In the genomic region with DNA sequence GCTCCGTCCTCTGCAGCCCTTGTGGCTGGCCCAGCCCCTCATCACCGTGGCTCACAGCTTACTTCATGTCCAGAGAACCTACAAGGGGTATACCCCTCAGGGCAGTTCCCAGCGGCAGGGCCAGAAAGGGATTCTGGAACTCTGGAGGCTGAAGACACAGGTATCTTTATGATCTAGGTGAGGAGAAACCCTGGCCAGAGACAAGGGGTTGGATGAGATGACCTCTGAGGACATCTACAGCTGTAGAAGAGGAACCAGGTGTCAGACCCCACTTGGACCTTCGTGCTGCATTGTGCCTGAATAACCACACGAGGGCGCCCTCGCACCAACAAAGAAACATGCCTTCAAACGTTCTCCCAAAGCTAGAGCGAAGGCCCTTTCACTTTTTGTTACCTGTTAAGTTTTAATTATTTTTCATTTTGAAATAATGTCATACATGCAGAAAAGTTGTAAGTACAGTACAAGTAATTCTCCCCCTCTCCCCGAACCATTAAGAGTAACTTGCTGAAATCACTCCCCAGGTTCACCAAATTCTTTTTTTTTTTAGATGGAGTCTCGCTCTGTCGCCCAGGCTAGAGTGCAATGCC, we compare ENCODE assay signal across 8 cellular contexts.
DNase-seq lines count a peak whose midpoint lies in the region; ATAC-seq and TF ChIP-seq lines count a peak whose summit lies in the region.

No MANE protein-coding gene starts in this region.

- no peak overlapping the region for H3K4me3 ChIP-seq in CD4-positive, CD25-positive, alpha-beta regulatory T cell (ENCODE audit: low read depth, low read length)
- no peak overlapping the region for H3K4me3 ChIP-seq in esophagus squamous epithelium

- H3K4me1 Mint-ChIP-seq in CD4-positive, CD25-positive, alpha-beta regulatory T cell = peaks cover 0 to 10% (median 5%) of the 10 kb centered on the region in 4 donors
- peaks cover 3% of the 10 kb centered on the region for H3K4me1 Mint-ChIP-seq in nephron
- peaks cover 17% of the 10 kb centered on the region for H3K4me1 Mint-ChIP-seq in stimulated activated naive CD8-positive, alpha-beta T cell treated with anti-CD3 and anti-CD28 coated beads, Interleukin-15, amount 100 ng/mL, for 72 hours

- H3K36me3 Mint-ChIP-seq in CD4-positive, CD25-positive, alpha-beta regulatory T cell = no peaks in the 10 kb centered on the region
- H3K36me3 Mint-ChIP-seq in nephron (ENCODE audit: low read depth) = no peaks in the 10 kb centered on the region

- H3K4me3 Mint-ChIP-seq in CD4-positive, CD25-positive, alpha-beta regulatory T cell = no peak overlapping the region
- no peak overlapping the region for H3K4me3 Mint-ChIP-seq in nephron
- H3K4me3 Mint-ChIP-seq in stimulated activated naive CD8-positive, alpha-beta T cell treated with anti-CD3 and anti-CD28 coated beads, Interleukin-15, amount 100 ng/mL, for 72 hours = no peak overlapping the region

- H3K4me1 ChIP-seq in CD4-positive, CD25-positive, alpha-beta regulatory T cell (ENCODE audit: control insufficient read depth, insufficient read depth, low read length, poor library complexity, severe bottlenecking) = no peaks in the 10 kb centered on the region
- H3K4me1 ChIP-seq in esophagus squamous epithelium = peaks cover 0 to 32% (median 9%) of the 10 kb centered on the region in 3 donors

- WGBS in esophagus squamous epithelium, 2 donors = 25% methylated on average over 9 to 12 of the region's 12 CpGs

- H3K9me3 Mint-ChIP-seq in CD4-positive, CD25-positive, alpha-beta regulatory T cell = no peaks in the 10 kb centered on the region
- no peaks in the 10 kb centered on the region for H3K9me3 Mint-ChIP-seq in nephron
- H3K9me3 Mint-ChIP-seq in stimulated activated naive CD8-positive, alpha-beta T cell treated with anti-CD3 and anti-CD28 coated beads, Interleukin-15, amount 100 ng/mL, for 72 hours = no peaks in the 10 kb centered on the region

- ATAC-seq in CD4-positive, CD25-positive, alpha-beta regulatory T cell (ENCODE audit: low read depth in 2 of 2) = peak; percentile 65 to 78
- peak; percentile 68 for ATAC-seq in stimulated activated naive CD8-positive, alpha-beta T cell treated with anti-CD3 and anti-CD28 coated beads, Interleukin-15, amount 100 ng/mL, for 72 hours
- no peak for ATAC-seq in HG03520 (IDR thresholded peaks at IDR 0.05; ENCODE audit: unreplicated experiment)

- peak; percentile 89 to 95 (median 94) for TF ChIP-seq CTCF in esophagus squamous epithelium (IDR thresholded peaks at IDR 0.05)
- peak; percentile 94 to 97 (median 95) for TF ChIP-seq CTCF in nephron (IDR thresholded peaks at IDR 0.05; ENCODE audit: unreplicated experiment in 3 of 3)

- TF ChIP-seq POLR2A in esophagus squamous epithelium (IDR thresholded peaks at IDR 0.05) = no peak

- peaks cover 3% of the 10 kb centered on the region for H3K27me3 ChIP-seq in CD4-positive, CD25-positive, alpha-beta regulatory T cell (ENCODE audit: control insufficient read depth, insufficient read depth, low read length)
- H3K27me3 ChIP-seq in esophagus squamous epithelium = no peaks in the 10 kb centered on the region

- H3K9me3 ChIP-seq in CD4-positive, CD25-positive, alpha-beta regulatory T cell (ENCODE audit: control insufficient read depth in 2 of 2, low read length in 2 of 2) = no peaks in the 10 kb centered on the region
- no peaks in the 10 kb centered on the region for H3K9me3 ChIP-seq in esophagus squamous epithelium

- H3K27ac ChIP-seq in CD4-positive, CD25-positive, alpha-beta regulatory T cell (ENCODE audit: insufficient read depth, low read length, poor library complexity, severe bottlenecking) = no peak overlapping the region
- H3K27ac ChIP-seq in esophagus squamous epithelium = no peak overlapping the region

- no peaks in the 10 kb centered on the region for H3K36me3 ChIP-seq in CD4-positive, CD25-positive, alpha-beta regulatory T cell (ENCODE audit: control insufficient read depth, insufficient read depth, low read length)
- H3K36me3 ChIP-seq in esophagus squamous epithelium = no peaks in the 10 kb centered on the region

- H3K27ac Mint-ChIP-seq in CD4-positive, CD25-positive, alpha-beta regulatory T cell = no peak overlapping the region
- H3K27ac Mint-ChIP-seq in nephron = no peak overlapping the region
- no peak overlapping the region for H3K27ac Mint-ChIP-seq in stimulated activated naive CD8-positive, alpha-beta T cell treated with anti-CD3 and anti-CD28 coated beads, Interleukin-15, amount 100 ng/mL, for 72 hours

- intact Hi-C loops in esophagus squamous epithelium (cut with DNase I) = loop anchor here (5.0 to 10.0 kb wide), 3 partner anchors 361 to 888 kb away; no protein-coding TSS in a partner anchor

- peak; percentile 54 to 79 (median 75) for DNase-seq in CD4-positive, CD25-positive, alpha-beta regulatory T cell
- peak; percentile 68 for DNase-seq in HK-2 (ENCODE audit: unreplicated experiment)
- peak; percentile 86 for DNase-seq in OCI-M1 (lab: John Stamatoyannopoulos, UW)
- peak; percentile 69 for DNase-seq in activated T-cell treated with anti-CD3 and anti-CD28 coated beads for 24 hours (ENCODE audit: low read depth)
- DNase-seq in esophagus squamous epithelium (lab: John Stamatoyannopoulos, UW) = peak; percentile 3
- peak; percentile 75 for DNase-seq in stimulated activated naive CD8-positive, alpha-beta T cell treated with anti-CD3 and anti-CD28 coated beads, Interleukin-15, amount 100 ng/mL, for 72 hours

- peaks cover 32% of the 10 kb centered on the region for H3K27me3 Mint-ChIP-seq in CD4-positive, CD25-positive, alpha-beta regulatory T cell
- H3K27me3 Mint-ChIP-seq in nephron (ENCODE audit: low read depth) = peaks cover 32% of the 10 kb centered on the region
- H3K27me3 Mint-ChIP-seq in stimulated activated naive CD8-positive, alpha-beta T cell treated with anti-CD3 and anti-CD28 coated beads, Interleukin-15, amount 100 ng/mL, for 72 hours = peaks cover 12% of the 10 kb centered on the region

Comparison
In these comparisons a context has a peak if more than half of its experiments do, and no peak if none do; other contexts are left out.
1. DNase-seq: peak in every context shown above with its lines; median percentile 86 in OCI-M1; 75 in CD4-positive, CD25-positive, alpha-beta regulatory T cell; 75 in stimulated activated naive CD8-positive, alpha-beta T cell treated with anti-CD3 and anti-CD28 coated beads, Interleukin-15, amount 100 ng/mL, for 72 hours; 69 in activated T-cell treated with anti-CD3 and anti-CD28 coated beads for 24 hours; 68 in HK-2; 3 in esophagus squamous epithelium.